Comparison of ENCODE assay signal across 9 cellular contexts in the genomic region with DNA sequence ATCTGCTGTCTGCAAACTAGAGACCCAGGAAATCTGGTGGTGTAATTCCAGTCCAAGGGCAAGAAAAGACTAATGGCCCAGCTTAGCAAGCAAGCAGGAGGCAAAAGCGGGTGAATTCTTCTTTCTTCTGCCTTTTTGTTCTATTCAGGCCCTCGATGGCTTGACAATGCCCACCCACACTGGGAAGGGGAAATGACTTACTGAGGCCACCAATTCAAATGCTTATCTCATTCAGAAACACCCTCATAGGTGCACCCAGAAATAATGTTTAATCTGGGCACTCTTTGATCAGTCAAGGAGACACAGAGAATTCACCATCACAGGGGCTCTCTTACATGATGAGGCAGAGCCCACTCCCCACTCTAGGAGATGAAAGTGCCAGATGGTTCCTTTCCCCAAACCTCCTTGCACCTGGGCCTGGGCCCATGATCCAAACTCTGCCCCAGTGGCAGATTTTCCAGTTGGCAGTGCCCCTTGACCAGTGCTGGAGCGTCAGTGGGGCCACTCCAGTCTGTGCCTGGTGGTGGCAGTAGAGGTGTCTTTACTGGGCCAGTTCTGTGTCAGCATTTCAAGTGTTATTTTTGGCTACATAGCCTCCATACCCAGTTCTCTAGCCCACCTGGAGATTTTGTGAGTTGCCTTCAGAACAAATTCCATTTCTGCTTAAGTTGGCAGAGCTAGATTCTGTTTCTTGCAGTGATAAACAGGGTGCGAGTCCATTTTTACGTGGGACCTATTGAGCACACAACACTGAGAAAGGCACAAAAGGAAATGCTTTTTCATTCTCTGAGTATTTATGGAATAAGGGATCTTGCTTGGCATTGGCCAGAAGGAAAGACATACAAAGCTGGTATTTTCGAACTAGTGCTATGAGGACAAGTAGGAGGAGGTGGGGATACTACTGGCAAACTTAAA. TPM values are rescaled to one million over a fixed set of nuclear protein-coding genes. Genes with fewer than 3 reads are reported as not detected.
A peak's percentile ranks its signal among the peaks of the same experiment; 100 is the strongest.
DNase-seq lines count a peak whose midpoint lies in the region; ATAC-seq and TF ChIP-seq lines count a peak whose summit lies in the region.
"Had no signal": no experiment of that assay in that cellular context is flagged by ENCODE, and none has a peak within 500 bp of the region (broad histone marks: within the 10 kb centered on the region; RNA-seq: fewer than 3 reads in every experiment).

No MANE protein-coding gene starts in this region.

- no peaks in the 10 kb centered on the region for H3K4me1 ChIP-seq in esophagus muscularis mucosa
- H3K4me1 ChIP-seq in effector memory CD4-positive, alpha-beta T cell (ENCODE audit: control insufficient read depth, insufficient read depth, low read length, poor library complexity, severe bottlenecking): no peaks in the 10 kb centered on the region

- H3K36me3 ChIP-seq in esophagus muscularis mucosa: no peaks in the 10 kb centered on the region
- no peaks in the 10 kb centered on the region for H3K36me3 ChIP-seq in effector memory CD4-positive, alpha-beta T cell (ENCODE audit: control insufficient read depth, insufficient read depth, low read length)
- H3K36me3 ChIP-seq: neutrophil had no signal

- 71% methylated on average over 5 of the region's 6 CpGs for WGBS in esophagus muscularis mucosa

- TF ChIP-seq CTCF in esophagus muscularis mucosa (IDR thresholded peaks at IDR 0.05): peak in 1 of 3 experiments; percentile 7

- peak; percentile 88 for ATAC-seq in GM21717 (IDR thresholded peaks at IDR 0.05; ENCODE audit: unreplicated experiment)

- peak; percentile 2 to 40 for DNase-seq in NCI-H524 (lab: John Stamatoyannopoulos, UW)
- DNase-seq in NCI-H524 treated with DMSO at 0.1 percent for 48 hours (lab: John Stamatoyannopoulos, UW): no peak
- DNase-seq in MV-4-11 (lab: John Stamatoyannopoulos, UW): peak; percentile 7
- DNase-seq in esophagus muscularis mucosa (ENCODE audit: extremely low spot score): peak; percentile 47
- no peak for DNase-seq in NCI-H2171 (lab: John Stamatoyannopoulos, UW)
- no peak for DNase-seq in activated CD4-positive, alpha-beta T cell treated with anti-CD3 and anti-CD28 coated beads, Interleukin-2, amount 10 ng/mL, durations not matched to agents 7 days and 5 days
- no peak for DNase-seq in effector memory CD4-positive, alpha-beta T cell

- H3K27ac ChIP-seq in esophagus muscularis mucosa (replicated peaks in 1 of 4): no peak overlapping the region
- H3K27ac ChIP-seq in effector memory CD4-positive, alpha-beta T cell (ENCODE audit: insufficient read depth, low read length, poor library complexity, severe bottlenecking): no peak overlapping the region
- H3K27ac ChIP-seq: neutrophil had no signal

- no peaks in the 10 kb centered on the region for H3K36me3 Mint-ChIP-seq in activated CD4-positive, alpha-beta T cell treated with anti-CD3 and anti-CD28 coated beads, Interleukin-2, amount 10 ng/mL, durations not matched to agents 7 days and 5 days (ENCODE audit: low read depth)

- no peaks in the 10 kb centered on the region for H3K9me3 Mint-ChIP-seq in activated CD4-positive, alpha-beta T cell treated with anti-CD3 and anti-CD28 coated beads, Interleukin-2, amount 10 ng/mL, durations not matched to agents 7 days and 5 days

- H3K4me1 Mint-ChIP-seq in activated CD4-positive, alpha-beta T cell treated with anti-CD3 and anti-CD28 coated beads, Interleukin-2, amount 10 ng/mL, durations not matched to agents 7 days and 5 days: no peaks in the 10 kb centered on the region

- peaks cover 52% of the 10 kb centered on the region for H3K27me3 Mint-ChIP-seq in activated CD4-positive, alpha-beta T cell treated with anti-CD3 and anti-CD28 coated beads, Interleukin-2, amount 10 ng/mL, durations not matched to agents 7 days and 5 days

- no peak overlapping the region for H3K4me3 Mint-ChIP-seq in activated CD4-positive, alpha-beta T cell treated with anti-CD3 and anti-CD28 coated beads, Interleukin-2, amount 10 ng/mL, durations not matched to agents 7 days and 5 days

- no peaks in the 10 kb centered on the region for H3K9me3 ChIP-seq in esophagus muscularis mucosa
- no peaks in the 10 kb centered on the region for H3K9me3 ChIP-seq in effector memory CD4-positive, alpha-beta T cell (ENCODE audit: control insufficient read depth, low read length)
- H3K9me3 ChIP-seq: neutrophil had no signal

- TF ChIP-seq POLR2A in esophagus muscularis mucosa (IDR thresholded peaks at IDR 0.05; ENCODE audit: low read depth): no peak

- intact Hi-C loops in esophagus muscularis mucosa (cut with DNase I): no loop called here

- POLR2A ChIA-PET in activated CD4-positive, alpha-beta T cell treated with anti-CD3 and anti-CD28 coated beads, Interleukin-2, amount 10 ng/mL, durations not matched to agents 7 days and 5 days (lab: Charles Lee): no interaction called here

- no peak overlapping the region for H3K27ac Mint-ChIP-seq in activated CD4-positive, alpha-beta T cell treated with anti-CD3 and anti-CD28 coated beads, Interleukin-2, amount 10 ng/mL, durations not matched to agents 7 days and 5 days

- CTCF ChIA-PET in activated CD4-positive, alpha-beta T cell treated with anti-CD3 and anti-CD28 coated beads, Interleukin-2, amount 10 ng/mL, durations not matched to agents 7 days and 5 days (lab: Charles Lee): interaction anchor here (0.6 kb wide), 1 partner anchor 1035 kb away, joined by 4 read pairs; no protein-coding TSS in a partner anchor

- TF ChIP-seq EP300 in esophagus muscularis mucosa (IDR thresholded peaks at IDR 0.05): no peak

- no peak overlapping the region for H3K4me3 ChIP-seq in esophagus muscularis mucosa
- no peak overlapping the region for H3K4me3 ChIP-seq in effector memory CD4-positive, alpha-beta T cell (ENCODE audit: insufficient read depth, low read depth, low read length, poor library complexity, severe bottlenecking)

- H3K27me3 ChIP-seq in esophagus muscularis mucosa: peaks cover 0 to 9% (median 0%) of the 10 kb centered on the region in 4 donors
- peaks cover 8% of the 10 kb centered on the region for H3K27me3 ChIP-seq in effector memory CD4-positive, alpha-beta T cell (replicated peaks; ENCODE audit: control insufficient read depth, insufficient read depth, low read length, poor library complexity, severe bottlenecking)

RNA-seq across cellular contexts. Expression of gene ELMOD1, which starts 7.5 kb away (rescaled TPM):
- total RNA-seq in esophagus muscularis mucosa: 1 to 10 TPM in 1 of 4 donors, under 1 TPM in 3; 0.39 to 1.7 (median 0.54) TPM
- not detected for total RNA-seq in activated CD4-positive, alpha-beta T cell treated with anti-CD3 and anti-CD28 coated beads, Interleukin-2, amount 10 ng/mL, durations not matched to agents 7 days and 5 days

RNA-seq across cellular contexts. Expression of gene ALKBH8, which starts 32.9 kb away (rescaled TPM):
- total RNA-seq in esophagus muscularis mucosa: 1 to 10 TPM; 4.1 to 5.8 (median 5.4) TPM
- 1 to 10 TPM; 8.3 to 8.9 TPM for total RNA-seq in activated CD4-positive, alpha-beta T cell treated with anti-CD3 and anti-CD28 coated beads, Interleukin-2, amount 10 ng/mL, durations not matched to agents 7 days and 5 days

Comparison
In these comparisons a context has a peak if more than half of its experiments do, and no peak if none do; other contexts are left out.
1. DNase-seq: peak in NCI-H524 (2 of 2), MV-4-11 (single experiment) and esophagus muscularis mucosa (single experiment); none in NCI-H524 treated with DMSO at 0.1 percent for 48 hours (single experiment), NCI-H2171 (single experiment), activated CD4-positive, alpha-beta T cell treated with anti-CD3 and anti-CD28 coated beads, Interleukin-2, amount 10 ng/mL, durations not matched to agents 7 days and 5 days (single experiment) and effector memory CD4-positive, alpha-beta T cell (0 of 3).